In the genomic region with DNA sequence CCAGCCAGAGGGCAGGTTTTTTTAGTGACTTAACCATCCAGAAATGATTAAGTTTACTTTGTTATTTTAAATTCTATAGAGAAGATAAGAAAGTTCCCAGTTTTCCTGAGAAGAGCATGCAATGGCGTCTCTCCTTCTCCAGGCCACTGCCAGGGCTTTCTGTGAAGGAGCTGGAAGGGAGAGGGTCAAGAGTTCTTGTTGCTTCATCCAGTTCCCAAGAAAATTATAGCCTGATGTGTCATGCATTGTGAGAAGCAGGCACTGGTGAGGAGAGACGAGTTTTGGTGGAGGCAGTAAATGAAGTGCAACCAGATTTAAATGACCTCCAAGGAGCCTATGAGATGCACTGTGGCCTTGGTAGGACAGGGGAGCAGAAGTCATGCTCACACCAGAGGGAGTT, we compare ENCODE assay signal across 11 cellular contexts. TPM values are rescaled to one million over a fixed set of nuclear protein-coding genes. Genes with fewer than 3 reads are reported as not detected.
A peak's percentile ranks its signal among the peaks of the same experiment; 100 is the strongest.
DNase-seq lines count a peak whose midpoint lies in the region; ATAC-seq and TF ChIP-seq lines count a peak whose summit lies in the region.
"Had no signal": no experiment of that assay in that cellular context is flagged by ENCODE, and none has a peak within 500 bp of the region (broad histone marks: within the 10 kb centered on the region; RNA-seq: fewer than 3 reads in every experiment).

No MANE protein-coding gene starts in this region.

- H3K9me3 Mint-ChIP-seq in activated naive CD4-positive, alpha-beta T cell treated with anti-CD3 and anti-CD28 coated beads for 36 hours = no peaks in the 10 kb centered on the region
- H3K9me3 Mint-ChIP-seq in activated CD4-positive, alpha-beta memory T cell treated with anti-CD3 and anti-CD28 coated beads, Interleukin-2, amount 10 ng/mL, durations not matched to agents 7 days and 5 days = peaks cover 9% of the 10 kb centered on the region

- peaks cover 5% of the 10 kb centered on the region for H3K36me3 Mint-ChIP-seq in activated naive CD4-positive, alpha-beta T cell treated with anti-CD3 and anti-CD28 coated beads for 36 hours (ENCODE audit: low read depth)
- H3K36me3 Mint-ChIP-seq in activated CD4-positive, alpha-beta memory T cell treated with anti-CD3 and anti-CD28 coated beads, Interleukin-2, amount 10 ng/mL, durations not matched to agents 7 days and 5 days (ENCODE audit: low read depth) = peaks cover 45% of the 10 kb centered on the region

- no peak overlapping the region for H3K27ac ChIP-seq in foreskin keratinocyte

- H3K27ac Mint-ChIP-seq in activated naive CD4-positive, alpha-beta T cell treated with anti-CD3 and anti-CD28 coated beads for 36 hours = peak overlapping the region; percentile 46
- peak overlapping the region; percentile 90 for H3K27ac Mint-ChIP-seq in activated CD4-positive, alpha-beta memory T cell treated with anti-CD3 and anti-CD28 coated beads, Interleukin-2, amount 10 ng/mL, durations not matched to agents 7 days and 5 days

- peaks cover 93% of the 10 kb centered on the region for H3K4me1 Mint-ChIP-seq in activated naive CD4-positive, alpha-beta T cell treated with anti-CD3 and anti-CD28 coated beads for 36 hours (ENCODE audit: low read depth)
- H3K4me1 Mint-ChIP-seq in activated CD4-positive, alpha-beta memory T cell treated with anti-CD3 and anti-CD28 coated beads, Interleukin-2, amount 10 ng/mL, durations not matched to agents 7 days and 5 days = peaks cover 96% of the 10 kb centered on the region

- POLR2A ChIA-PET in activated CD4-positive, alpha-beta memory T cell treated with anti-CD3 and anti-CD28 coated beads, Interleukin-2, amount 10 ng/mL, durations not matched to agents 7 days and 5 days (lab: Charles Lee) = interaction anchor here (1.0 to 8.4 kb wide), 5 partner anchors 9 to 191 kb away, joined by 3 to 66 read pairs (median 29); a partner anchor contains a TSS

- no peaks in the 10 kb centered on the region for H3K27me3 Mint-ChIP-seq in activated naive CD4-positive, alpha-beta T cell treated with anti-CD3 and anti-CD28 coated beads for 36 hours (ENCODE audit: low read depth)
- H3K27me3 Mint-ChIP-seq in activated CD4-positive, alpha-beta memory T cell treated with anti-CD3 and anti-CD28 coated beads, Interleukin-2, amount 10 ng/mL, durations not matched to agents 7 days and 5 days = no peaks in the 10 kb centered on the region

- intact Hi-C loops in activated naive CD4-positive, alpha-beta T cell treated with anti-CD3 and anti-CD28 coated beads for 36 hours (cut with micrococcal nuclease) = no loop called here

- H3K27me3 ChIP-seq in foreskin keratinocyte = no peaks in the 10 kb centered on the region
- H3K27me3 ChIP-seq: adrenal gland had no signal

- no peak for TF ChIP-seq CTCF in foreskin keratinocyte (conservative IDR thresholded peaks at IDR 0.05)

- CTCF ChIA-PET in activated naive CD4-positive, alpha-beta T cell treated with anti-CD3 and anti-CD28 coated beads for 36 hours (lab: Charles Lee) = interaction anchor here (1.0 to 2.2 kb wide), 4 partner anchors 22 to 190 kb away, joined by 3 to 9 read pairs (median 5); no protein-coding TSS in a partner anchor
- CTCF ChIA-PET in activated CD4-positive, alpha-beta memory T cell treated with anti-CD3 and anti-CD28 coated beads, Interleukin-2, amount 10 ng/mL, durations not matched to agents 7 days and 5 days (lab: Charles Lee) = interaction anchor here (1.1 to 7.1 kb wide), 4 partner anchors 10 to 308 kb away, joined by 3 to 38 read pairs (median 29); no protein-coding TSS in a partner anchor

- H3K4me1 ChIP-seq in foreskin keratinocyte = peaks cover 13% of the 10 kb centered on the region

- DNase-seq in activated naive CD4-positive, alpha-beta T cell treated with anti-CD3 and anti-CD28 coated beads for 36 hours = no peak
- DNase-seq in activated naive CD4-positive, alpha-beta T cell treated with anti-CD3 and anti-CD28 coated beads, Interleukin-2, amount 50 U/mL, for 16 hours = no peak
- no peak for DNase-seq in activated CD4-positive, alpha-beta memory T cell treated with anti-CD3 and anti-CD28 coated beads, Interleukin-2, amount 10 ng/mL, durations not matched to agents 7 days and 5 days
- DNase-seq in foreskin keratinocyte = peak in 1 of 2 donors; percentile 40
- DNase-seq in stromal cell of bone marrow (ENCODE audit: low read depth) = peak; percentile 81
- DNase-seq in DMS153 (lab: John Stamatoyannopoulos, UW) = no peak
- no peak for DNase-seq in NCI-H345 (lab: John Stamatoyannopoulos, UW)
- DNase-seq: adrenal gland, C1 segment of cervical spinal cord, NCI-H1417 treated with DMSO at 0.1 percent for 48 hours had no signal

- ATAC-seq in foreskin keratinocyte (peak; percentile 39), HG03439 (IDR thresholded peaks at IDR 0.05; ENCODE audit: unreplicated experiment) (no peak)

- H3K4me3 Mint-ChIP-seq in activated naive CD4-positive, alpha-beta T cell treated with anti-CD3 and anti-CD28 coated beads for 36 hours = peak overlapping the region; percentile 35
- H3K4me3 Mint-ChIP-seq in activated CD4-positive, alpha-beta memory T cell treated with anti-CD3 and anti-CD28 coated beads, Interleukin-2, amount 10 ng/mL, durations not matched to agents 7 days and 5 days = peak overlapping the region; percentile 40

RNA-seq across cellular contexts. Expression of a gene that starts 14.2 kb away (rescaled TPM):
- total RNA-seq in activated naive CD4-positive, alpha-beta T cell treated with anti-CD3 and anti-CD28 coated beads for 36 hours = 10 to 100 TPM; 11.4 to 14.1 TPM
- total RNA-seq in activated CD4-positive, alpha-beta memory T cell treated with anti-CD3 and anti-CD28 coated beads, Interleukin-2, amount 10 ng/mL, durations not matched to agents 7 days and 5 days = 10 to 100 TPM; 46.3 TPM
- total RNA-seq in foreskin keratinocyte = 82.5 and 87.1 TPM in 2 replicates
- polyA plus RNA-seq in foreskin keratinocyte = 32.8 and 37.3 TPM in 2 replicates
